10 cellular contexts compared by ENCODE assay signal in genomic region chr1:30753660-30754123, GRCh38. TPM values are rescaled to one million over a fixed set of nuclear protein-coding genes. Genes with fewer than 3 reads are reported as not detected.
DNase-seq lines count a peak whose midpoint lies in the region; ATAC-seq and TF ChIP-seq lines count a peak whose summit lies in the region.
"Had no signal": no experiment of that assay in that cellular context is flagged by ENCODE, and none has a peak within 500 bp of the region (broad histone marks: within the 10 kb centered on the region; RNA-seq: fewer than 3 reads in every experiment).

No MANE protein-coding gene starts in this region.

- H3K36me3 Mint-ChIP-seq in CD4-positive, alpha-beta T cell (ENCODE audit: low read depth) = peaks cover 67% of the 10 kb centered on the region
- H3K36me3 Mint-ChIP-seq in activated CD4-positive, alpha-beta memory T cell treated with anti-CD3 and anti-CD28 coated beads for 36 hours = peaks cover 26% of the 10 kb centered on the region
- H3K36me3 Mint-ChIP-seq in naive thymus-derived CD4-positive, alpha-beta T cell = peaks cover 0 to 47% (median 16%) of the 10 kb centered on the region in 5 donors
- H3K36me3 Mint-ChIP-seq in neural progenitor cell = no peaks in the 10 kb centered on the region

- no peak overlapping the region for H3K9ac ChIP-seq in neural progenitor cell

- H3F3A ChIP-seq in neural progenitor cell (ENCODE audit: low read depth) = no peaks in the 10 kb centered on the region

- H3K4me3 Mint-ChIP-seq in CD4-positive, alpha-beta T cell = peak overlapping the region; percentile 96
- H3K4me3 Mint-ChIP-seq in activated CD4-positive, alpha-beta memory T cell treated with anti-CD3 and anti-CD28 coated beads for 36 hours = peak overlapping the region; percentile 98
- peak overlapping the region; percentile 95 to 100 (median 98) for H3K4me3 Mint-ChIP-seq in naive thymus-derived CD4-positive, alpha-beta T cell
- H3K4me3 Mint-ChIP-seq in neural progenitor cell = no peak overlapping the region

- no peaks in the 10 kb centered on the region for H3K27me3 ChIP-seq in CD4-positive, alpha-beta T cell (ENCODE audit: control insufficient read depth, insufficient read depth, low read length)
- H3K27me3 ChIP-seq in HL-60 (ENCODE audit: insufficient read depth, poor library complexity, severe bottlenecking) (no peaks in the 10 kb centered on the region), neural progenitor cell (no peaks in the 10 kb centered on the region)
- H3K27me3 ChIP-seq in naive thymus-derived CD4-positive, alpha-beta T cell (ENCODE audit: control insufficient read depth in 2 of 2, insufficient read depth in 2 of 2, low read length in 2 of 2) = no peaks in the 10 kb centered on the region

- no peaks in the 10 kb centered on the region for H3K9me3 ChIP-seq in CD4-positive, alpha-beta T cell (ENCODE audit: control insufficient read depth, low read length)
- no peaks in the 10 kb centered on the region for H3K9me3 ChIP-seq in naive thymus-derived CD4-positive, alpha-beta T cell (ENCODE audit: control insufficient read depth in 2 of 3, low read length in 3 of 3)
- no peaks in the 10 kb centered on the region for H3K9me3 ChIP-seq in neural progenitor cell (ENCODE audit: low read depth)

- H3K4me1 ChIP-seq in naive thymus-derived CD4-positive, alpha-beta T cell (ENCODE audit: control insufficient read depth in 2 of 2, insufficient read depth in 2 of 2, low read length in 2 of 2) = peaks cover 57 to 78% of the 10 kb centered on the region in 2 donors
- H3K4me1 ChIP-seq in neural progenitor cell = no peaks in the 10 kb centered on the region

- H3K9me3 Mint-ChIP-seq in CD4-positive, alpha-beta T cell = no peaks in the 10 kb centered on the region
- H3K9me3 Mint-ChIP-seq in activated CD4-positive, alpha-beta memory T cell treated with anti-CD3 and anti-CD28 coated beads for 36 hours = no peaks in the 10 kb centered on the region
- no peaks in the 10 kb centered on the region for H3K9me3 Mint-ChIP-seq in naive thymus-derived CD4-positive, alpha-beta T cell
- no peaks in the 10 kb centered on the region for H3K9me3 Mint-ChIP-seq in neural progenitor cell

- H3K36me3 ChIP-seq in naive thymus-derived CD4-positive, alpha-beta T cell (ENCODE audit: control insufficient read depth in 2 of 3, insufficient read depth in 3 of 3, low read length in 3 of 3) = peaks cover 0 to 19% (median 0%) of the 10 kb centered on the region in 3 experiments
- no peaks in the 10 kb centered on the region for H3K36me3 ChIP-seq in neural progenitor cell

- DNase-seq in CD4-positive, alpha-beta T cell = no peak
- DNase-seq in HL-60 (ENCODE audit: low read depth in 1 of 2, low spot score in 1 of 2) (peak in 1 of 2 experiments; percentile 80), germinal center (ENCODE audit: low spot score) (no peak), foreskin fibroblast (no peak), neural progenitor cell (ENCODE audit: low spot score) (no peak)
- DNase-seq in activated CD4-positive, alpha-beta memory T cell treated with anti-CD3 and anti-CD28 coated beads for 36 hours = no peak
- peak in 7 of 9 donors; percentile 50 to 75 (median 66) for DNase-seq in naive thymus-derived CD4-positive, alpha-beta T cell
- DNase-seq: NCI-H2029 had no signal

- H3K27ac ChIP-seq in CD4-positive, alpha-beta T cell (ENCODE audit: low read depth, low read length) = peak overlapping the region; percentile 97
- H3K27ac ChIP-seq in HL-60 (replicated peaks) (peak overlapping the region; percentile 63), neural progenitor cell (no peak overlapping the region)
- peak overlapping the region; percentile 98 for H3K27ac ChIP-seq in naive thymus-derived CD4-positive, alpha-beta T cell (ENCODE audit: low read depth, low read length)

- peak; percentile 10 for ATAC-seq in CD4-positive, alpha-beta T cell (ENCODE audit: poor library complexity)
- ATAC-seq in naive thymus-derived CD4-positive, alpha-beta T cell = no peak
- no peak for ATAC-seq in GM18519 (IDR thresholded peaks at IDR 0.05; ENCODE audit: low FRiP score, unreplicated experiment)

- intact Hi-C loops in CD4-positive, alpha-beta T cell (cut with DNase I, micrococcal nuclease) = no loop called here
- intact Hi-C loops in activated CD4-positive, alpha-beta memory T cell treated with anti-CD3 and anti-CD28 coated beads for 36 hours (cut with micrococcal nuclease) = loop anchor here (10.0 kb wide), 1 partner anchor 1181 kb away; the partner anchor contains the start of gene PTP4A2
- intact Hi-C loops in naive thymus-derived CD4-positive, alpha-beta T cell (cut with micrococcal nuclease) = loop anchor here in 1 of 2 donors (10.0 kb wide), 1 partner anchor 311 kb away; the partner anchor contains the start of gene PUM1

- CTCF ChIA-PET in CD4-positive, alpha-beta T cell (lab: Charles Lee) = interaction anchor here (5.2 to 6.8 kb wide), 2 partner anchors 10 to 26 kb away, joined by 29 to 43 read pairs; no protein-coding TSS in a partner anchor
- CTCF ChIA-PET in activated CD4-positive, alpha-beta memory T cell treated with anti-CD3 and anti-CD28 coated beads for 36 hours (lab: Charles Lee) = interaction anchor here (1.3 to 11.0 kb wide), 4 partner anchors 9 to 34 kb away, joined by 4 to 123 read pairs (median 38); no protein-coding TSS in a partner anchor
- CTCF ChIA-PET in naive thymus-derived CD4-positive, alpha-beta T cell (lab: Charles Lee) = interaction anchor here (1.1 to 12.1 kb wide), 6 partner anchors 7 to 35 kb away, joined by 3 to 133 read pairs (median 10); no protein-coding TSS in a partner anchor

- no peaks in the 10 kb centered on the region for H3K79me2 ChIP-seq in neural progenitor cell (ENCODE audit: low read depth)

- H3K27ac Mint-ChIP-seq in CD4-positive, alpha-beta T cell = peak overlapping the region; percentile 96
- peak overlapping the region; percentile 99 for H3K27ac Mint-ChIP-seq in activated CD4-positive, alpha-beta memory T cell treated with anti-CD3 and anti-CD28 coated beads for 36 hours
- peak overlapping the region; percentile 84 to 100 (median 97) for H3K27ac Mint-ChIP-seq in naive thymus-derived CD4-positive, alpha-beta T cell
- no peak overlapping the region for H3K27ac Mint-ChIP-seq in neural progenitor cell

- POLR2A ChIA-PET in CD4-positive, alpha-beta T cell (lab: Charles Lee) = interaction anchor here (1.4 to 13.4 kb wide), 6 partner anchors 7 to 34 kb away, joined by 3 to 457 read pairs (median 9); partner anchors contain the start of gene MATN1
- POLR2A ChIA-PET in activated CD4-positive, alpha-beta memory T cell treated with anti-CD3 and anti-CD28 coated beads for 36 hours (lab: Charles Lee) = interaction anchor here (1.3 to 5.7 kb wide), 3 partner anchors 9 to 35 kb away, joined by 3 to 75 read pairs (median 6); no protein-coding TSS in a partner anchor
- POLR2A ChIA-PET in naive thymus-derived CD4-positive, alpha-beta T cell (lab: Charles Lee) = interaction anchor here (0.7 to 42.4 kb wide), 4 partner anchors 2 to 29 kb away, joined by 3 to 1281 read pairs (median 643); partner anchors contain the start of genes LAPTM5 and MATN1

- H3K27me3 Mint-ChIP-seq in CD4-positive, alpha-beta T cell = no peaks in the 10 kb centered on the region
- no peaks in the 10 kb centered on the region for H3K27me3 Mint-ChIP-seq in activated CD4-positive, alpha-beta memory T cell treated with anti-CD3 and anti-CD28 coated beads for 36 hours
- no peaks in the 10 kb centered on the region for H3K27me3 Mint-ChIP-seq in naive thymus-derived CD4-positive, alpha-beta T cell
- H3K27me3 Mint-ChIP-seq in neural progenitor cell (ENCODE audit: insufficient read depth, low read depth) = peaks cover 8% of the 10 kb centered on the region

- no peak for TF ChIP-seq CTCF in CD4-positive, alpha-beta T cell (IDR thresholded peaks at IDR 0.05)
- TF ChIP-seq CTCF in HL-60 (IDR thresholded peaks at IDR 0.05; ENCODE audit: insufficient read depth, low read length) (no peak), foreskin fibroblast (IDR thresholded peaks at IDR 0.05; ENCODE audit: low read depth, low read length) (no peak), neural progenitor cell (IDR thresholded peaks at IDR 0.05) (no peak)

- no peak overlapping the region for H3K4me2 ChIP-seq in neural progenitor cell

- peak overlapping the region; percentile 15 for H3K4me3 ChIP-seq in HL-60 (replicated peaks; ENCODE audit: insufficient read depth, low read length)
- H3K4me3 ChIP-seq in naive thymus-derived CD4-positive, alpha-beta T cell (ENCODE audit: low read length) = peak overlapping the region; percentile 80
- no peak overlapping the region for H3K4me3 ChIP-seq in foreskin fibroblast (ENCODE audit: low read depth in 1 of 2, low read length in 2 of 2)
- no peak overlapping the region for H3K4me3 ChIP-seq in neural progenitor cell

- no peaks in the 10 kb centered on the region for H4K20me1 ChIP-seq in neural progenitor cell (ENCODE audit: low read depth)

- H3K4me1 Mint-ChIP-seq in CD4-positive, alpha-beta T cell (ENCODE audit: low read depth) = peaks cover 98% of the 10 kb centered on the region
- peaks cover 88% of the 10 kb centered on the region for H3K4me1 Mint-ChIP-seq in activated CD4-positive, alpha-beta memory T cell treated with anti-CD3 and anti-CD28 coated beads for 36 hours (ENCODE audit: low read depth)
- peaks cover 58 to 90% (median 80%) of the 10 kb centered on the region in 7 donors for H3K4me1 Mint-ChIP-seq in naive thymus-derived CD4-positive, alpha-beta T cell
- H3K4me1 Mint-ChIP-seq in neural progenitor cell = peaks cover 6% of the 10 kb centered on the region

- H2AFZ ChIP-seq in neural progenitor cell (replicated peaks) = no peak overlapping the region

RNA-seq across cellular contexts. Expression of gene LAPTM5, which starts 3.9 kb away (rescaled TPM):
- 100 to 1,000 TPM; 625 to 642 TPM for total RNA-seq in CD4-positive, alpha-beta T cell
- total RNA-seq in activated CD4-positive, alpha-beta memory T cell treated with anti-CD3 and anti-CD28 coated beads for 36 hours = 100 to 1,000 TPM; 190 to 196 TPM
- total RNA-seq in naive thymus-derived CD4-positive, alpha-beta T cell = 100 to 1,000 TPM; 464 to 783 (median 647) TPM
- 100 to 1,000 TPM; 551 to 556 TPM for polyA plus RNA-seq in naive thymus-derived CD4-positive, alpha-beta T cell
- not detected in 2 replicates for total RNA-seq in neural progenitor cell (ENCODE audit: low replicate concordance)

RNA-seq across cellular contexts. Expression of gene MATN1, which starts 30.3 kb away (rescaled TPM):
- total RNA-seq in CD4-positive, alpha-beta T cell = 1 to 10 TPM; 2.5 to 2.7 TPM
- under 1 TPM in 1 of 2 experiments, not detected in 1; 0.34 TPM for total RNA-seq in activated CD4-positive, alpha-beta memory T cell treated with anti-CD3 and anti-CD28 coated beads for 36 hours
- 1 to 10 TPM in 2 of 5 experiments, under 1 TPM in 3; 0.08 to 3.6 (median 0.22) TPM for total RNA-seq in naive thymus-derived CD4-positive, alpha-beta T cell
- not detected for polyA plus RNA-seq in naive thymus-derived CD4-positive, alpha-beta T cell
- total RNA-seq in neural progenitor cell (ENCODE audit: low replicate concordance) = 0.09 TPM in 1 of 2 replicates, not detected in the other
- total RNA-seq: HT-29 had no signal

Comparison
In these comparisons a context has a peak if more than half of its experiments do, and no peak if none do; other contexts are left out.
1. DNase-seq: peak in naive thymus-derived CD4-positive, alpha-beta T cell (7 of 9); none in CD4-positive, alpha-beta T cell (0 of 10), activated CD4-positive, alpha-beta memory T cell treated with anti-CD3 and anti-CD28 coated beads for 36 hours (single experiment), germinal center (single experiment), foreskin fibroblast (0 of 2) and neural progenitor cell (single experiment).
2. H3K4me3 ChIP-seq: peak in HL-60 (single experiment) and naive thymus-derived CD4-positive, alpha-beta T cell (single experiment); none in foreskin fibroblast (0 of 2) and neural progenitor cell (single experiment).
3. RNA of gene LAPTM5, which starts 3.9 kb away (total RNA-seq): 464 to 783 TPM in naive thymus-derived CD4-positive, alpha-beta T cell, 625 to 642 TPM in CD4-positive, alpha-beta T cell and 190 to 196 TPM in activated CD4-positive, alpha-beta memory T cell treated with anti-CD3 and anti-CD28 coated beads for 36 hours; not detected in neural progenitor cell; every median in the first group is over 100 times any median in the second.